ENCODE assay signal across 8 cellular contexts in genomic region chr1:11784993-11785769, GRCh38. TPM values are rescaled to one million over a fixed set of nuclear protein-coding genes. Genes with fewer than 3 reads are reported as not detected.
DNase-seq lines count a peak whose midpoint lies in the region; ATAC-seq, FAIRE-seq and TF ChIP-seq lines count a peak whose summit lies in the region.

No MANE protein-coding gene starts in this region.

- FAIRE-seq in HTR-8/SVneo (lab: Jason Lieb, UNC), result no peak

- peak; percentile 95 for TF ChIP-seq CTCF in GM06990 (IDR thresholded peaks at IDR 0.05; ENCODE audit: insufficient read depth, low read length, poor library complexity, severe bottlenecking)
- peak; percentile 88 for TF ChIP-seq CTCF in VCaP (conservative IDR thresholded peaks at IDR 0.05)
- TF ChIP-seq CTCF in dorsolateral prefrontal cortex (IDR thresholded peaks at IDR 0.05 in 54 of 56, conservative IDR thresholded peaks at IDR 0.05 in 2 of 56; ENCODE audit: low read depth in 1 of 56, partially characterized antibody in 56 of 56), result peak; percentile 49 to 85 (median 76)
- TF ChIP-seq CTCF in right lobe of liver (IDR thresholded peaks at IDR 0.05), result peak; percentile 74 to 88 (median 86)

- TF ChIP-seq POLR2A in right lobe of liver (IDR thresholded peaks at IDR 0.05), result no peak

- DNase-seq in GM06990 (ENCODE audit: extremely low read depth, insufficient read length) (peak; percentile 60), HTR-8/SVneo (ENCODE audit: insufficient read length, low spot score) (peak; percentile 66), dorsolateral prefrontal cortex (peak in 7 of 10 donors; percentile 40 to 71 (median 49)), right lobe of liver (peak; percentile 74 to 81 (median 79)), foreskin melanocyte (no peak)
- DNase-seq in stimulated activated CD8-positive, alpha-beta memory T cell treated with anti-CD3 and anti-CD28 coated beads, Interleukin-2, amount 100 ng/mL, for 48 hours (ENCODE audit: low read depth in 2 of 2), result peak; percentile 34 to 37

- no peak overlapping the region; the same call in 1 of the 2 replicates for H3K27ac ChIP-seq in VCaP
- peak overlapping the region in 49 of 59 donors; percentile 4 to 94 (median 55) for H3K27ac ChIP-seq in dorsolateral prefrontal cortex
- peak overlapping the region; percentile 18 to 51 (median 31) for H3K27ac ChIP-seq in right lobe of liver

- H3K4me1 ChIP-seq in right lobe of liver, result peaks cover 0 to 17% (median 7%) of the 10 kb centered on the region in 4 donors

- H3K9me3 ChIP-seq in right lobe of liver, result no peaks in the 10 kb centered on the region

- WGBS in right lobe of liver (ENCODE audit: insufficient coverage, low coverage, low lambda C conversion rate, missing lambda C conversion rate), result 5% methylated on average over 10 of the region's 30 CpGs

- H3K4me3 ChIP-seq in GM06990 (replicated peaks; ENCODE audit: low read depth, low read length) (no peak overlapping the region), dorsolateral prefrontal cortex (peak overlapping the region in 58 of 59 donors; percentile 6 to 65 (median 48)), right lobe of liver (no peak overlapping the region)

- intact Hi-C loops in dorsolateral prefrontal cortex (cut with DNase I) (no loop called here), right lobe of liver (cut with DNase I) (no loop called here)

- H3K36me3 ChIP-seq in GM06990 (ENCODE audit: control insufficient read depth, insufficient read depth, low read length), result peaks cover 2% of the 10 kb centered on the region; the same call in 1 of the 2 replicates
- no peaks in the 10 kb centered on the region for H3K36me3 ChIP-seq in right lobe of liver

- H3K27me3 ChIP-seq in GM06990 (replicated peaks; ENCODE audit: control insufficient read depth, insufficient read depth, low read length) (no peaks in the 10 kb centered on the region), dorsolateral prefrontal cortex (no peaks in the 10 kb centered on the region), right lobe of liver (no peaks in the 10 kb centered on the region)

- ATAC-seq in right lobe of liver (peak; percentile 70 to 83 (median 80)), HG02588 (IDR thresholded peaks at IDR 0.05; ENCODE audit: unreplicated experiment) (no peak)

RNA-seq across cellular contexts. Expression of gene MTHFR, which starts 20.6 kb away (rescaled TPM):
- total RNA-seq in dorsolateral prefrontal cortex (10 to 100 TPM; 31.4 to 70.6 (median 41.5) TPM), right lobe of liver (10 to 100 TPM; 10.6 to 20.1 (median 15.6) TPM)

RNA-seq across cellular contexts. Expression of gene CLCN6, which starts 20.8 kb away (rescaled TPM):
- total RNA-seq in dorsolateral prefrontal cortex (10 to 100 TPM; 51.7 to 92.9 (median 69.7) TPM), right lobe of liver (10 to 100 TPM in 2 of 6 experiments, 1 to 10 TPM in 4; 4.2 to 12.7 (median 9.2) TPM)

RNA-seq across cellular contexts. Expression of gene C1orf167, which starts 23.2 kb away (rescaled TPM):
- total RNA-seq in dorsolateral prefrontal cortex (1 to 10 TPM in 2 of 120 experiments, under 1 TPM in 23, not detected in 95; 0.14 to 1.8 (median 0.57) TPM), right lobe of liver (not detected)

RNA-seq across cellular contexts. Expression of gene AGTRAP, which starts 49.2 kb away (rescaled TPM):
- total RNA-seq in dorsolateral prefrontal cortex (10 to 100 TPM in 113 of 120 experiments, 1 to 10 TPM in 7; 5.0 to 40.1 (median 15.7) TPM), right lobe of liver (10 to 100 TPM in 3 of 6 experiments, 1 to 10 TPM in 3; 6.4 to 20.5 (median 11.4) TPM)

Comparison
In these comparisons a context has a peak if more than half of its experiments do, and no peak if none do; other contexts are left out.
1. H3K4me3 ChIP-seq: peak in dorsolateral prefrontal cortex (58 of 59); none in GM06990 (single experiment) and right lobe of liver (0 of 3).
2. Peak in every context shown above with its lines, with median percentiles within 50 percentile points of each other: CTCF ChIP-seq.